1 cellular context compared by ENCODE assay signal in genomic region chr6:140541288-140541687, GRCh38.
TF ChIP-seq lines count a peak whose summit lies in the region.

No MANE protein-coding gene starts in this region.

TF ChIP-seq in HCT116, 20 proteins besides CTCF, POLR2A, EP300 and RAD21 (continued from another document):
- TF ChIP-seq, protein P1, sequence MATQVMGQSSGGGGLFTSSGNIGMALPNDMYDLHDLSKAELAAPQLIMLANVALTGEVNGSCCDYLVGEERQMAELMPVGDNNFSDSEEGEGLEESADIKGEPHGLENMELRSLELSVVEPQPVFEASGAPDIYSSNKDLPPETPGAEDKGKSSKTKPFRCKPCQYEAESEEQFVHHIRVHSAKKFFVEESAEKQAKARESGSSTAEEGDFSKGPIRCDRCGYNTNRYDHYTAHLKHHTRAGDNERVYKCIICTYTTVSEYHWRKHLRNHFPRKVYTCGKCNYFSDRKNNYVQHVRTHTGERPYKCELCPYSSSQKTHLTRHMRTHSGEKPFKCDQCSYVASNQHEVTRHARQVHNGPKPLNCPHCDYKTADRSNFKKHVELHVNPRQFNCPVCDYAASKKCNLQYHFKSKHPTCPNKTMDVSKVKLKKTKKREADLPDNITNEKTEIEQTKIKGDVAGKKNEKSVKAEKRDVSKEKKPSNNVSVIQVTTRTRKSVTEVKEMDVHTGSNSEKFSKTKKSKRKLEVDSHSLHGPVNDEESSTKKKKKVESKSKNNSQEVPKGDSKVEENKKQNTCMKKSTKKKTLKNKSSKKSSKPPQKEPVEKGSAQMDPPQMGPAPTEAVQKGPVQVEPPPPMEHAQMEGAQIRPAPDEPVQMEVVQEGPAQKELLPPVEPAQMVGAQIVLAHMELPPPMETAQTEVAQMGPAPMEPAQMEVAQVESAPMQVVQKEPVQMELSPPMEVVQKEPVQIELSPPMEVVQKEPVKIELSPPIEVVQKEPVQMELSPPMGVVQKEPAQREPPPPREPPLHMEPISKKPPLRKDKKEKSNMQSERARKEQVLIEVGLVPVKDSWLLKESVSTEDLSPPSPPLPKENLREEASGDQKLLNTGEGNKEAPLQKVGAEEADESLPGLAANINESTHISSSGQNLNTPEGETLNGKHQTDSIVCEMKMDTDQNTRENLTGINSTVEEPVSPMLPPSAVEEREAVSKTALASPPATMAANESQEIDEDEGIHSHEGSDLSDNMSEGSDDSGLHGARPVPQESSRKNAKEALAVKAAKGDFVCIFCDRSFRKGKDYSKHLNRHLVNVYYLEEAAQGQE (IDR thresholded peaks at IDR 0.05; ENCODE audit: low read depth), result no peak
- no peak for TF ChIP-seq JUND (IDR thresholded peaks at IDR 0.05)
- no peak for TF ChIP-seq EZH2phosphoT487 (IDR thresholded peaks at IDR 0.05; ENCODE audit: borderline replicate concordance)
- TF ChIP-seq CBX3 (IDR thresholded peaks at IDR 0.05; ENCODE audit: low read depth), result no peak
- no peak for TF ChIP-seq ZFX (IDR thresholded peaks at IDR 0.05)
